Comparison of ENCODE assay signal across 8 cellular contexts in genomic region chr10:119206603-119207366, GRCh38. TPM values are rescaled to one million over a fixed set of nuclear protein-coding genes. Genes with fewer than 3 reads are reported as not detected.
DNase-seq lines count a peak whose midpoint lies in the region; ATAC-seq and TF ChIP-seq lines count a peak whose summit lies in the region.

No MANE protein-coding gene starts in this region.

- no peaks in the 10 kb centered on the region for H3K36me3 ChIP-seq in esophagus muscularis mucosa
- no peaks in the 10 kb centered on the region for H3K36me3 ChIP-seq in muscle layer of duodenum (ENCODE audit: control insufficient read depth in 1 of 2, insufficient read depth in 2 of 2, low read length in 2 of 2)

- peak overlapping the region; percentile 97 to 100 (median 98) for H3K27ac ChIP-seq in esophagus muscularis mucosa (replicated peaks in 1 of 4)
- peak overlapping the region; percentile 77 for H3K27ac ChIP-seq in muscle layer of duodenum (ENCODE audit: low read length)

- no peak for TF ChIP-seq POLR2A in esophagus muscularis mucosa (IDR thresholded peaks at IDR 0.05; ENCODE audit: low read depth)

- WGBS in esophagus muscularis mucosa: under 1% methylated on average over 15 of the region's 98 CpGs

- peak overlapping the region; percentile 74 to 95 (median 83) for H3K4me3 ChIP-seq in esophagus muscularis mucosa
- peak overlapping the region; percentile 50 to 97 for H3K4me3 ChIP-seq in muscle layer of duodenum (ENCODE audit: low read depth in 1 of 2, low read length in 2 of 2)

- TF ChIP-seq EP300 in esophagus muscularis mucosa (IDR thresholded peaks at IDR 0.05): no peak

- no peaks in the 10 kb centered on the region for H3K9me3 ChIP-seq in esophagus muscularis mucosa
- H3K9me3 ChIP-seq in muscle layer of duodenum (ENCODE audit: control insufficient read depth in 1 of 2, low read length in 2 of 2): no peaks in the 10 kb centered on the region

- no peaks in the 10 kb centered on the region for H3K27me3 ChIP-seq in esophagus muscularis mucosa
- no peaks in the 10 kb centered on the region for H3K27me3 ChIP-seq in muscle layer of duodenum (ENCODE audit: low read depth, low read length)

- peak; percentile 36 for ATAC-seq in GM18861 (IDR thresholded peaks at IDR 0.05; ENCODE audit: unreplicated experiment)
- ATAC-seq in HG03066 (IDR thresholded peaks at IDR 0.05; ENCODE audit: low read depth, unreplicated experiment): peak; percentile 50

- peak; percentile 33 to 50 for DNase-seq in AML-193 (lab: John Stamatoyannopoulos, UW)
- DNase-seq in NOMO-1 treated with dmso at 0.1 percent for 144 hours (lab: John Stamatoyannopoulos, UW; ENCODE audit: unreplicated experiment): peak; percentile 52
- DNase-seq in activated T-cell treated with anti-CD3 and anti-CD28 coated beads, Interleukin-2, amount 50 U/mL, for 48 hours: peak; percentile 84 to 86
- peak; percentile 93 for DNase-seq in esophagus muscularis mucosa (ENCODE audit: extremely low spot score)
- DNase-seq in stimulated activated CD8-positive, alpha-beta memory T cell treated with anti-CD3 and anti-CD28 coated beads, Interleukin-7, amount 100 ng/mL, for 24 hours (ENCODE audit: low read depth): peak; percentile 37

- H3K4me1 ChIP-seq in esophagus muscularis mucosa (peaks cover 29 to 47% (median 44%) of the 10 kb centered on the region in 4 donors), muscle layer of duodenum (ENCODE audit: control insufficient read depth in 1 of 2, insufficient read depth in 2 of 2, low read length in 2 of 2) (peaks cover 20 to 29% of the 10 kb centered on the region in 2 donors)

- intact Hi-C loops in esophagus muscularis mucosa (cut with DNase I): loop anchor here (2.0 to 10.0 kb wide), 4 partner anchors 46 to 468 kb away; no protein-coding TSS in a partner anchor

- peak; percentile 87 to 93 (median 91) for TF ChIP-seq CTCF in esophagus muscularis mucosa (IDR thresholded peaks at IDR 0.05)

RNA-seq across cellular contexts. Expression of gene GRK5, which starts 0.6 kb away (rescaled TPM):
- 10 to 100 TPM; 39.6 to 64.4 (median 50.7) TPM for total RNA-seq in esophagus muscularis mucosa

RNA-seq across cellular contexts. Expression of gene PRDX3, which starts 28.2 kb away (rescaled TPM):
- total RNA-seq in esophagus muscularis mucosa: 100 to 1,000 TPM; 128 to 195 (median 171) TPM

RNA-seq across cellular contexts. Expression of gene SFXN4, which starts 41.3 kb away (rescaled TPM):
- 10 to 100 TPM; 14.1 to 39.9 (median 17.8) TPM for total RNA-seq in esophagus muscularis mucosa

Comparison
In these comparisons a context has a peak if more than half of its experiments do, and no peak if none do; other contexts are left out.
1. Peak in every context shown above with its lines: DNase-seq, ATAC-seq, H3K4me3 ChIP-seq and H3K27ac ChIP-seq.
2. DNase-seq: peak in every context shown above with its lines; median percentile 93 in esophagus muscularis mucosa; 85 in activated T-cell treated with anti-CD3 and anti-CD28 coated beads, Interleukin-2, amount 50 U/mL, for 48 hours; 52 in NOMO-1 treated with dmso at 0.1 percent for 144 hours; 42 in AML-193; 37 in stimulated activated CD8-positive, alpha-beta memory T cell treated with anti-CD3 and anti-CD28 coated beads, Interleukin-7, amount 100 ng/mL, for 24 hours.